In genomic region chr16:66605177-66605999, GRCh38 we compare ENCODE assay signal across 8 cellular contexts. TPM values are rescaled to one million over a fixed set of nuclear protein-coding genes. Genes with fewer than 3 reads are reported as not detected.
DNase-seq lines count a peak whose midpoint lies in the region; ATAC-seq and TF ChIP-seq lines count a peak whose summit lies in the region.

No MANE protein-coding gene starts in this region.

- WGBS in tibial nerve, 2 donors = 3 to 5% methylated on average over 4 to 45 of the region's 62 CpGs

- H3K4me1 Mint-ChIP-seq in activated CD4-positive, alpha-beta T cell treated with anti-CD3 and anti-CD28 coated beads, Interleukin-2, amount 10 ng/mL, durations not matched to agents 24 days and 14 days = peaks cover 41% of the 10 kb centered on the region

- H3K4me3 ChIP-seq in muscle layer of duodenum (ENCODE audit: low read depth in 1 of 2, low read length in 2 of 2) (peak overlapping the region; percentile 26 to 72), tibial nerve (peak overlapping the region; percentile 77 to 99 (median 89))

- H3K4me1 ChIP-seq in muscle layer of duodenum (ENCODE audit: control insufficient read depth in 1 of 2, insufficient read depth in 2 of 2, low read length in 2 of 2) (peaks cover 0 to 23% of the 10 kb centered on the region in 2 donors), tibial nerve (peaks cover 0 to 59% (median 15%) of the 10 kb centered on the region in 4 donors)

- H3K27me3 ChIP-seq in muscle layer of duodenum (ENCODE audit: low read depth, low read length) (no peaks in the 10 kb centered on the region), tibial nerve (no peaks in the 10 kb centered on the region)

- TF ChIP-seq POLR2A in tibial nerve (IDR thresholded peaks at IDR 0.05) = no peak

- intact Hi-C loops in activated CD4-positive, alpha-beta T cell treated with anti-CD3 and anti-CD28 coated beads, Interleukin-2, amount 10 ng/mL, durations not matched to agents 24 days and 14 days (cut with micrococcal nuclease) = loop anchor here (1.0 to 5.0 kb wide), 4 partner anchors 8 to 267 kb away; partner anchors contain the start of gene DYNC1LI2

- H3K27ac Mint-ChIP-seq in activated CD4-positive, alpha-beta T cell treated with anti-CD3 and anti-CD28 coated beads, Interleukin-2, amount 10 ng/mL, durations not matched to agents 24 days and 14 days = peak overlapping the region; percentile 88

- peak in 1 of 5 experiments; percentile 41 for TF ChIP-seq CTCF in tibial nerve (IDR thresholded peaks at IDR 0.05)

- no peak for TF ChIP-seq EP300 in tibial nerve (IDR thresholded peaks at IDR 0.05)

- H3K27ac ChIP-seq in epithelial cell of prostate (peak overlapping the region; percentile 59), muscle layer of duodenum (ENCODE audit: low read length) (peak overlapping the region; percentile 23), tibial nerve (peak overlapping the region; percentile 91 to 98 (median 96))

- peaks cover 2% of the 10 kb centered on the region for H3K27me3 Mint-ChIP-seq in activated CD4-positive, alpha-beta T cell treated with anti-CD3 and anti-CD28 coated beads, Interleukin-2, amount 10 ng/mL, durations not matched to agents 24 days and 14 days

- H3K4me3 Mint-ChIP-seq in activated CD4-positive, alpha-beta T cell treated with anti-CD3 and anti-CD28 coated beads, Interleukin-2, amount 10 ng/mL, durations not matched to agents 24 days and 14 days = peak overlapping the region; percentile 85

- no peaks in the 10 kb centered on the region for H3K9me3 Mint-ChIP-seq in activated CD4-positive, alpha-beta T cell treated with anti-CD3 and anti-CD28 coated beads, Interleukin-2, amount 10 ng/mL, durations not matched to agents 24 days and 14 days

- H3K36me3 ChIP-seq in muscle layer of duodenum (ENCODE audit: control insufficient read depth in 1 of 2, insufficient read depth in 2 of 2, low read length in 2 of 2) (peaks cover 9 to 11% of the 10 kb centered on the region in 2 donors), tibial nerve (peaks cover 0 to 16% (median 0%) of the 10 kb centered on the region in 3 donors)

- DNase-seq in activated CD4-positive, alpha-beta T cell treated with anti-CD3 and anti-CD28 coated beads, Interleukin-2, amount 10 ng/mL, durations not matched to agents 24 days and 14 days = peak; percentile 83
- DNase-seq in epithelial cell of prostate (ENCODE audit: low read depth, low spot score) (no peak), tibial nerve (ENCODE audit: low spot score in 2 of 2) (peak in 1 of 2 donors; percentile 40), NCI-H1694 (lab: John Stamatoyannopoulos, UW) (no peak)

- ATAC-seq in GM18909 (IDR thresholded peaks at IDR 0.05; ENCODE audit: poor library complexity, unreplicated experiment) = peak; percentile 7
- peak; percentile 3 for ATAC-seq in HG03432 (IDR thresholded peaks at IDR 0.05; ENCODE audit: unreplicated experiment)
- ATAC-seq in GM21360 (IDR thresholded peaks at IDR 0.05; ENCODE audit: unreplicated experiment) = no peak

- H3K36me3 Mint-ChIP-seq in activated CD4-positive, alpha-beta T cell treated with anti-CD3 and anti-CD28 coated beads, Interleukin-2, amount 10 ng/mL, durations not matched to agents 24 days and 14 days (ENCODE audit: low read depth) = peaks cover 33% of the 10 kb centered on the region

- no peaks in the 10 kb centered on the region for H3K9me3 ChIP-seq in muscle layer of duodenum (ENCODE audit: control insufficient read depth in 1 of 2, low read length in 2 of 2)
- H3K9me3 ChIP-seq in tibial nerve = no peaks in the 10 kb centered on the region

RNA-seq across cellular contexts. Expression of gene CMTM3, which starts 0.9 kb away (rescaled TPM):
- 95.6 and 100 TPM in 2 replicates for total RNA-seq in activated CD4-positive, alpha-beta T cell treated with anti-CD3 and anti-CD28 coated beads, Interleukin-2, amount 10 ng/mL, durations not matched to agents 24 days and 14 days
- 10 to 100 TPM; 19.3 to 43.9 (median 38.5) TPM for total RNA-seq in tibial nerve

RNA-seq across cellular contexts. Expression of gene CMTM2, which starts 26.1 kb away (rescaled TPM):
- 0.51 and 0.95 TPM in 2 replicates for total RNA-seq in activated CD4-positive, alpha-beta T cell treated with anti-CD3 and anti-CD28 coated beads, Interleukin-2, amount 10 ng/mL, durations not matched to agents 24 days and 14 days
- not detected for total RNA-seq in tibial nerve

RNA-seq across cellular contexts. Expression of gene CMTM1, which starts 39.1 kb away (rescaled TPM):
- total RNA-seq in activated CD4-positive, alpha-beta T cell treated with anti-CD3 and anti-CD28 coated beads, Interleukin-2, amount 10 ng/mL, durations not matched to agents 24 days and 14 days = 12.2 and 13.6 TPM in 2 replicates
- total RNA-seq in tibial nerve = 1 to 10 TPM in 3 of 4 donors, not detected in 1; 2.0 to 5.1 (median 2.1) TPM

RNA-seq across cellular contexts. Expression of gene CKLF, which starts 53.0 kb away (rescaled TPM):
- total RNA-seq in activated CD4-positive, alpha-beta T cell treated with anti-CD3 and anti-CD28 coated beads, Interleukin-2, amount 10 ng/mL, durations not matched to agents 24 days and 14 days = 145 and 146 TPM in 2 replicates
- 10 to 100 TPM; 31.8 to 75.4 (median 35.6) TPM for total RNA-seq in tibial nerve

RNA-seq across cellular contexts. Expression of gene TK2, which starts 55.5 kb away (rescaled TPM):
- total RNA-seq in activated CD4-positive, alpha-beta T cell treated with anti-CD3 and anti-CD28 coated beads, Interleukin-2, amount 10 ng/mL, durations not matched to agents 24 days and 14 days = 5.8 and 6.7 TPM in 2 replicates
- 10 to 100 TPM; 42.3 to 81.8 (median 64.7) TPM for total RNA-seq in tibial nerve

Comparison
In these comparisons a context has a peak if more than half of its experiments do, and no peak if none do; other contexts are left out.
1. H3K27ac ChIP-seq: peak in every context shown above with its lines; median percentile 96 in tibial nerve; 59 in epithelial cell of prostate; 23 in muscle layer of duodenum.